In the genomic region with DNA sequence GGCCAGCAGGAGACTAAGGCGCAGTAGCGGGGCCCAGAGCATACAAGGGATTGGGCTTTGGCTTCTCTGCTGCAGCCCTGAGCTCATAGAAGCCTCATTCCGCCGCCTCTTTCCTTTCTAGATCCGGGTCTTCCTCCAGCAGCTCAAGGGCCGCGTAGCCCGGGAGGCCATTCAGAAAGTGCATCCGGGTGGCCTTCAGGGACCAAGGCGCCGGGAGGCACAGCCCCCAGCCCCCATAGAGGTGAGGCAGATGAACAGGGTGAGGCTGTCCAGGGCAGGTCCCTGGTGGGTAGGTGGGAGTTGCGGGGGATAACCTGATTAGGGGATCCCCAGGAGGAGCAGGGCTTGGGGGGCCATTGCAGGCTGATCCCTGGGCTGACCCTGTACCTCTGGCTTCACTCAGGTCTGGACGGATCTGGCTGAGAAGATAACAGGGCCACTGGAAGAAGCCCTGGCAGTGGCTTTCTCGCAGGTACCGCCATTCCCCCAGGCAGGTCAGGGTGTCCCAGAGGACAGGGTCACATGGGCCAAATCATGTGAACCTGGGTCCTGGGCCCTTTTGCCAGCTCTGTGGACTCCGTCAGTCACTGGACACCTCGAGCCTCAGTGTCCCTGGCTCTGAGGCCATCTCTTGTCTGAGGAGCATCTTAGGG, we compare ENCODE assay signal across 8 cellular contexts. TPM values are rescaled to one million over a fixed set of nuclear protein-coding genes. Genes with fewer than 3 reads are reported as not detected.
DNase-seq lines count a peak whose midpoint lies in the region; ATAC-seq, FAIRE-seq and TF ChIP-seq lines count a peak whose summit lies in the region.

No MANE protein-coding gene starts in this region.

- no peaks in the 10 kb centered on the region for H3K9me3 Mint-ChIP-seq in MCF 10A (ENCODE audit: unreplicated experiment)

- ATAC-seq in GM18873 (IDR thresholded peaks at IDR 0.05; ENCODE audit: low FRiP score, unreplicated experiment) (no peak), GM21390 (IDR thresholded peaks at IDR 0.05; ENCODE audit: unreplicated experiment) (no peak)

- POLR2A ChIA-PET in MCF 10A (lab: Yijun Ruan, JAX): interaction anchor here (0.6 to 2.5 kb wide), 8 partner anchors 9 to 75 kb away, joined by 3 to 61 read pairs (median 14); partner anchors contain the start of genes LRRC8E, MAP2K7 and TIMM44

- H3K4me1 ChIP-seq in ACC112 (ENCODE audit: control insufficient read depth, insufficient read depth, low read length, unreplicated experiment) (peaks cover 14% of the 10 kb centered on the region), HUES64 (ENCODE audit: insufficient read depth, low read length) (peaks cover 5% of the 10 kb centered on the region; the same call in 1 of the 2 replicates), muscle layer of colon (ENCODE audit: insufficient read depth, low read length) (peaks cover 36% of the 10 kb centered on the region)

- peaks cover 19% of the 10 kb centered on the region for H3K4me1 Mint-ChIP-seq in MCF 10A (ENCODE audit: insufficient read depth, unreplicated experiment)

- intact Hi-C loops in MCF 10A (cut with micrococcal nuclease): loop anchor here (5.0 kb wide), 1 partner anchor 54 kb away; no protein-coding TSS in a partner anchor

- H3K9ac ChIP-seq in HUES64 (ENCODE audit: low read depth, low read length) (peak overlapping the region; percentile 34; the same call in 1 of the 2 replicates), muscle layer of colon (ENCODE audit: low read length) (peak overlapping the region; percentile 70)

- no peak for TF ChIP-seq CTCF in MCF 10A (IDR thresholded peaks at IDR 0.05; ENCODE audit: unreplicated experiment)

- H3K4me3 ChIP-seq in ACC112 (ENCODE audit: low read depth, low read length) (peak overlapping the region; percentile 85), HUES64 (ENCODE audit: low read length) (peak overlapping the region; percentile 66), muscle layer of colon (ENCODE audit: low read depth in 1 of 2, low read length in 2 of 2) (peak overlapping the region; percentile 29 to 65)

- CTCF ChIA-PET in MCF 10A (lab: Yijun Ruan, JAX): interaction anchor here (0.8 to 3.6 kb wide), 8 partner anchors 7 to 69 kb away, joined by 3 to 15 read pairs (median 4); partner anchors contain the start of genes LRRC8E, MAP2K7 and TIMM44

- WGBS in HUES64: 83% methylated on average over 17 of the region's 17 CpGs

- DNase-seq in MCF 10A (ENCODE audit: unreplicated experiment) (no peak), HTR-8/SVneo (ENCODE audit: insufficient read length, low spot score) (no peak), SHP77 treated with DMSO at 0.1 percent for 48 hours (lab: John Stamatoyannopoulos, UW) (no peak)

- BruUV-seq in MCF 10A (replicated peaks; lab: Mats Ljungman, UMichigan): no TSS peak

- H3K36me3 ChIP-seq in ACC112 (ENCODE audit: insufficient read depth, low read length) (no peaks in the 10 kb centered on the region), HUES64 (ENCODE audit: insufficient read depth, low read length) (peaks cover 14% of the 10 kb centered on the region; the same call in 1 of the 2 replicates), muscle layer of colon (ENCODE audit: insufficient read depth, low read length) (peaks cover 16% of the 10 kb centered on the region)

- peak overlapping the region; percentile 38 for H2AFZ ChIP-seq in ACC112 (ENCODE audit: low read length, unreplicated experiment)

- no peaks in the 10 kb centered on the region for H3K27me3 ChIP-seq in ACC112 (ENCODE audit: insufficient read depth, low read length)
- peaks cover 28% of the 10 kb centered on the region for H3K27me3 ChIP-seq in HUES64 (ENCODE audit: insufficient read depth, low read length)
- H3K27me3 ChIP-seq in muscle layer of colon (ENCODE audit: control insufficient read depth in 1 of 2, insufficient read depth in 2 of 2, low read length in 2 of 2): peaks cover 6 to 34% of the 10 kb centered on the region in 2 donors

- H3K9me3 ChIP-seq in HUES64 (ENCODE audit: insufficient read depth, low read depth, low read length): no peaks in the 10 kb centered on the region
- no peaks in the 10 kb centered on the region for H3K9me3 ChIP-seq in muscle layer of colon (ENCODE audit: low read length)

- no peaks in the 10 kb centered on the region for H3K27me3 Mint-ChIP-seq in MCF 10A (ENCODE audit: insufficient read depth, unreplicated experiment)

- no peak for FAIRE-seq in HTR-8/SVneo (lab: Jason Lieb, UNC)

- H3K27ac Mint-ChIP-seq in MCF 10A (ENCODE audit: low read depth, unreplicated experiment): peak overlapping the region; percentile 55

- peak overlapping the region; percentile 85 for H3K27ac ChIP-seq in ACC112 (ENCODE audit: low read depth, low read length)
- peak overlapping the region; percentile 71 for H3K27ac ChIP-seq in HUES64 (ENCODE audit: low read depth, low read length)
- H3K27ac ChIP-seq in muscle layer of colon (ENCODE audit: low read depth, low read length): peak overlapping the region; percentile 85

- H3K4me3 Mint-ChIP-seq in MCF 10A (ENCODE audit: unreplicated experiment): peak overlapping the region; percentile 88

- peaks cover 9% of the 10 kb centered on the region for H3K79me2 ChIP-seq in ACC112 (ENCODE audit: control insufficient read depth, insufficient read depth, low read length, unreplicated experiment)

- H3K36me3 Mint-ChIP-seq in MCF 10A (ENCODE audit: insufficient read depth, unreplicated experiment): peaks cover 34% of the 10 kb centered on the region

RNA-seq across cellular contexts. Expression of gene SNAPC2, which starts 1.3 kb away (rescaled TPM):
- polyA plus RNA-seq in HUES64 (2013, experiment 1 of 2): 16.9 TPM
- 22.9 TPM for polyA plus RNA-seq in HUES64 (2013, experiment 2 of 2)
- total RNA-seq in MCF 10A (2022): 24.1 and 27.1 TPM in 2 replicates

RNA-seq across cellular contexts. Expression of gene CTXN1, which starts 4.5 kb away (rescaled TPM):
- polyA plus RNA-seq in HUES64 (2013, experiment 1 of 2): 64.0 TPM
- 68.7 TPM for polyA plus RNA-seq in HUES64 (2013, experiment 2 of 2)
- 4.0 and 5.2 TPM in 2 replicates for total RNA-seq in MCF 10A (2022)

RNA-seq across cellular contexts. Expression of gene TGFBR3L, which starts 6.8 kb away (rescaled TPM):
- polyA plus RNA-seq in HUES64 (2013, experiment 1 of 2): 0.40 TPM
- 1.5 TPM for polyA plus RNA-seq in HUES64 (2013, experiment 2 of 2)
- total RNA-seq in MCF 10A (2022): 3.3 and 4.5 TPM in 2 replicates

RNA-seq across cellular contexts. Expression of gene MAP2K7, which starts 17.8 kb away (rescaled TPM):
- polyA plus RNA-seq in HUES64 (2013, experiment 1 of 2): 29.0 TPM
- 24.5 TPM for polyA plus RNA-seq in HUES64 (2013, experiment 2 of 2)
- total RNA-seq in MCF 10A (2022): 30.5 and 36.3 TPM in 2 replicates

RNA-seq across cellular contexts. Expression of gene TIMM44, which starts 22.0 kb away (rescaled TPM):
- 64.3 TPM for polyA plus RNA-seq in HUES64 (2013, experiment 1 of 2)
- polyA plus RNA-seq in HUES64 (2013, experiment 2 of 2): 53.5 TPM
- 91.3 and 142 TPM in 2 replicates for total RNA-seq in MCF 10A (2022)
